Comparison of ENCODE assay signal across 20 cellular contexts in genomic region chr2:79292936-79293335, GRCh38.
"Had no signal": no experiment of that assay in that cellular context is flagged by ENCODE, and none has a peak within 500 bp of the region (broad histone marks: within the 10 kb centered on the region; RNA-seq: fewer than 3 reads in every experiment).

No MANE protein-coding gene starts in this region.

- H3K4me1 ChIP-seq: adrenal gland, breast epithelium had no signal

- H3K9me3 ChIP-seq: adrenal gland had no signal

- H3K4me1 Mint-ChIP-seq: activated naive CD8-positive, alpha-beta T cell treated with anti-CD3 and anti-CD28 coated beads, Interleukin-2, amount 10 ng/mL, durations not matched to agents 7 days and 5 days; T-cell had no signal

- H3K36me3 ChIP-seq: adrenal gland, breast epithelium, WERI-Rb-1 had no signal

- H3K36me3 Mint-ChIP-seq: activated naive CD8-positive, alpha-beta T cell treated with anti-CD3 and anti-CD28 coated beads, Interleukin-2, amount 10 ng/mL, durations not matched to agents 7 days and 5 days; IgD-negative memory B cell; T-cell had no signal

- H3K27ac ChIP-seq: adrenal gland, breast epithelium, WERI-Rb-1 had no signal

- ATAC-seq: activated CD8-positive, alpha-beta T cell treated with anti-CD3 and anti-CD28 coated beads for 36 hours; activated T-cell treated with anti-CD3 and anti-CD28 coated beads, Interleukin-2, amount 50 U/mL, for 72 hours; T-cell had no signal

- H3K4me3 ChIP-seq: adrenal gland, breast epithelium had no signal

- H3K27me3 ChIP-seq: adrenal gland, breast epithelium had no signal

- H3K9me3 Mint-ChIP-seq: activated CD8-positive, alpha-beta T cell treated with anti-CD3 and anti-CD28 coated beads for 36 hours had no signal

- DNase-seq: activated CD4-positive, alpha-beta T cell treated with anti-CD3 and anti-CD28 coated beads for 4 hours; activated CD8-positive, alpha-beta memory T cell treated with anti-CD3 and anti-CD28 coated beads, Interleukin-2, amount 50 U/mL, for 4 hours; activated CD8-positive, alpha-beta T cell treated with anti-CD3 and anti-CD28 coated beads for 36 hours; activated naive CD4-positive, alpha-beta T cell treated with anti-CD3 and anti-CD28 coated beads, Interleukin-2, amount 50 U/mL, for 16 hours; activated naive CD8-positive, alpha-beta T cell treated with anti-CD3 and anti-CD28 coated beads, Interleukin-2, amount 10 ng/mL, durations not matched to agents 7 days and 5 days; activated T-cell treated with anti-CD3 and anti-CD28 coated beads, Interleukin-2, amount 50 U/mL, for 72 hours; adrenal gland; central memory CD4-positive, alpha-beta T cell; KG1; NCI-H1048; NCI-H1930; NCI-H510A treated with DMSO at 0.1 percent for 48 hours; NCI-H748 treated with DMSO at 0.1 percent for 48 hours; SIG-M5; T-cell; T-helper 2 cell; WERI-Rb-1 had no signal

- H3K27ac Mint-ChIP-seq: activated CD8-positive, alpha-beta T cell treated with anti-CD3 and anti-CD28 coated beads for 36 hours; activated naive CD8-positive, alpha-beta T cell treated with anti-CD3 and anti-CD28 coated beads, Interleukin-2, amount 10 ng/mL, durations not matched to agents 7 days and 5 days; activated T-cell treated with anti-CD3 and anti-CD28 coated beads, Interleukin-2, amount 50 U/mL, for 72 hours; activated T-helper 2 cell treated with anti-CD3 and anti-CD28 coated beads, Interferon-gamma antibody, Interleukin-2, Interleukin-4, amounts not matched to agents 10 μg/mL and 5 μg/mL and 100 μg/mL, durations not matched to agents 14 hours and 24 hours and 36 hours; IgD-negative memory B cell; T-cell had no signal

- H3K27me3 Mint-ChIP-seq: activated CD8-positive, alpha-beta T cell treated with anti-CD3 and anti-CD28 coated beads for 36 hours; activated naive CD8-positive, alpha-beta T cell treated with anti-CD3 and anti-CD28 coated beads, Interleukin-2, amount 10 ng/mL, durations not matched to agents 7 days and 5 days; IgD-negative memory B cell; T-cell had no signal

- H3K4me3 Mint-ChIP-seq: activated CD8-positive, alpha-beta T cell treated with anti-CD3 and anti-CD28 coated beads for 36 hours; activated naive CD8-positive, alpha-beta T cell treated with anti-CD3 and anti-CD28 coated beads, Interleukin-2, amount 10 ng/mL, durations not matched to agents 7 days and 5 days; activated T-cell treated with anti-CD3 and anti-CD28 coated beads, Interleukin-2, amount 50 U/mL, for 72 hours; IgD-negative memory B cell; T-cell had no signal
